13 cellular contexts compared by ENCODE assay signal in genomic region chr6:169618526-169619490, GRCh38.
DNase-seq lines count a peak whose midpoint lies in the region; ATAC-seq, FAIRE-seq and TF ChIP-seq lines count a peak whose summit lies in the region.
"Had no signal": no experiment of that assay in that cellular context is flagged by ENCODE, and none has a peak within 500 bp of the region (broad histone marks: within the 10 kb centered on the region; RNA-seq: fewer than 3 reads in every experiment).

No MANE protein-coding gene starts in this region.

- H3K27me3 ChIP-seq in osteoblast (ENCODE audit: insufficient read depth, low read length) = no peaks in the 10 kb centered on the region
- H3K27me3 ChIP-seq in gastroesophageal sphincter = no peaks in the 10 kb centered on the region

- peak overlapping the region; percentile 84 for H3K27ac ChIP-seq in osteoblast (ENCODE audit: low read depth, low read length)
- no peak overlapping the region for H3K27ac ChIP-seq in gastroesophageal sphincter

- H3K9me3 ChIP-seq in osteoblast (ENCODE audit: low read depth, low read length) (no peaks in the 10 kb centered on the region), gastroesophageal sphincter (no peaks in the 10 kb centered on the region)

- H3K4me1 ChIP-seq in osteoblast (ENCODE audit: insufficient read depth, low read length) = peaks cover 28% of the 10 kb centered on the region
- H3K4me1 ChIP-seq in gastroesophageal sphincter = no peaks in the 10 kb centered on the region

- H3K4me3 ChIP-seq in epithelial cell of esophagus (ENCODE audit: low read length) (no peak overlapping the region), osteoblast (ENCODE audit: insufficient read depth, low read length) (no peak overlapping the region), gastroesophageal sphincter (no peak overlapping the region)

- TF ChIP-seq POLR2A in gastroesophageal sphincter (IDR thresholded peaks at IDR 0.05) = no peak

- FAIRE-seq in RCC 7860 (lab: Jason Lieb, UNC) = peak; percentile 49
- FAIRE-seq: D721Med had no signal

- no peaks in the 10 kb centered on the region for H3K79me2 ChIP-seq in osteoblast (ENCODE audit: insufficient read depth, low read length)

- peak overlapping the region; percentile 68 for H3K4me2 ChIP-seq in osteoblast (ENCODE audit: insufficient read depth, low read length)

- TF ChIP-seq CTCF in epithelial cell of esophagus (IDR thresholded peaks at IDR 0.05; ENCODE audit: insufficient read depth, low read depth, low read length, missing control alignments) (no peak), osteoblast (IDR thresholded peaks at IDR 0.05; ENCODE audit: extremely low read depth, low read depth, low read length) (no peak), gastroesophageal sphincter (IDR thresholded peaks at IDR 0.05) (no peak)

- H4K20me1 ChIP-seq in osteoblast (ENCODE audit: insufficient read depth, low read length) = no peaks in the 10 kb centered on the region

- peaks cover 5% of the 10 kb centered on the region for H3K36me3 ChIP-seq in osteoblast (ENCODE audit: insufficient read depth, low read length)
- peaks cover 0 to 3% of the 10 kb centered on the region in 2 donors for H3K36me3 ChIP-seq in gastroesophageal sphincter

- TF ChIP-seq EP300 in gastroesophageal sphincter (IDR thresholded peaks at IDR 0.05) = no peak

- H2AFZ ChIP-seq in osteoblast (ENCODE audit: low read length) = no peak overlapping the region

- DNase-seq in ELF-1 (ENCODE audit: low read depth, low spot score) (peak; percentile 69), RCC 7860 (ENCODE audit: low spot score) (peak; percentile 20), epithelial cell of esophagus (ENCODE audit: low read depth) (peak; percentile 26), osteoblast (ENCODE audit: insufficient read length, low spot score, missing footprints) (peak; percentile 80), OCI-M1 (lab: John Stamatoyannopoulos, UW) (no peak), UCSD-AML1 (lab: John Stamatoyannopoulos, UW; ENCODE audit: unreplicated experiment) (no peak)
- DNase-seq: effector memory CD8-positive, alpha-beta T cell; NCI-H1930; right cardiac atrium had no signal

- no peak for ATAC-seq in GM21825 (IDR thresholded peaks at IDR 0.05; ENCODE audit: unreplicated experiment)
- no peak for ATAC-seq in gastroesophageal sphincter
- ATAC-seq: activated CD4-positive, CD25-positive, alpha-beta regulatory T cell treated with anti-CD3 and anti-CD28 coated beads, Interleukin-2, amount 50 U/mL, for 24 hours; effector memory CD8-positive, alpha-beta T cell; right cardiac atrium had no signal

- 86 to 88% methylated on average over 5 to 7 of the region's 7 CpGs for WGBS in gastroesophageal sphincter (ENCODE audit: low coverage in 1 of 2), 2 donors

Comparison
In these comparisons a context has a peak if more than half of its experiments do, and no peak if none do; other contexts are left out.
1. DNase-seq: peak in ELF-1 (single experiment), RCC 7860 (single experiment), epithelial cell of esophagus (single experiment) and osteoblast (single experiment); none in OCI-M1 (single experiment) and UCSD-AML1 (single experiment).